ENCODE assay signal across 8 cellular contexts in genomic region chr5:141513021-141513626, GRCh38. TPM values are rescaled to one million over a fixed set of nuclear protein-coding genes. Genes with fewer than 3 reads are reported as not detected.
A peak's percentile ranks its signal among the peaks of the same experiment; 100 is the strongest.
DNase-seq lines count a peak whose midpoint lies in the region; ATAC-seq, FAIRE-seq and TF ChIP-seq lines count a peak whose summit lies in the region.

No MANE protein-coding gene starts in this region.

- CTCF ChIA-PET in activated CD4-positive, alpha-beta memory T cell treated with anti-CD3 and anti-CD28 coated beads for 36 hours (lab: Charles Lee): interaction anchor here (0.5 to 7.9 kb wide), 36 partner anchors 12 to 322 kb away, joined by 3 to 139 read pairs (median 4); partner anchors contain the start of genes DIAPH1, PCDHGA1, PCDHGA10 and PCDHGA11
- CTCF ChIA-PET in endothelial cell of umbilical vein (lab: Charles Lee): interaction anchor here (0.8 to 9.8 kb wide), 22 partner anchors 8 to 290 kb away, joined by 3 to 158 read pairs (median 10); partner anchors contain the start of genes FCHSD1, PCDHB14, PCDHGA10 and PCDHGA11

- no peaks in the 10 kb centered on the region for H3K27me3 Mint-ChIP-seq in activated CD4-positive, alpha-beta memory T cell treated with anti-CD3 and anti-CD28 coated beads for 36 hours

- intact Hi-C loops in activated CD4-positive, alpha-beta memory T cell treated with anti-CD3 and anti-CD28 coated beads for 36 hours (cut with micrococcal nuclease): loop anchor here (1.0 to 5.0 kb wide), 5 partner anchors 8 to 291 kb away; partner anchors contain the start of genes PCDHB14, PCDHGA10 and TAF7
- intact Hi-C loops in endothelial cell of umbilical vein (cut with micrococcal nuclease): loop anchor here (1.0 to 2.0 kb wide), 3 partner anchors 8 to 83 kb away; partner anchors contain the start of gene PCDHGA12
- intact Hi-C loops in mucosa of descending colon (cut with DNase I, micrococcal nuclease): no loop called here
- intact Hi-C loops in testis (cut with DNase I; ENCODE audit: low total_unique reads): loop anchor here (5.0 kb wide), 1 partner anchor 36 kb away; the partner anchor contains the start of gene PCDHGC3

- H3K27ac Mint-ChIP-seq in activated CD4-positive, alpha-beta memory T cell treated with anti-CD3 and anti-CD28 coated beads for 36 hours: peak overlapping the region; percentile 74

- H3K4me3 ChIP-seq in endothelial cell of umbilical vein (replicated peaks in 1 of 3; ENCODE audit: insufficient read depth in 1 of 3, low read depth in 1 of 3, low read length in 3 of 3): peak overlapping the region; percentile 44 to 51 (median 49)
- no peak overlapping the region for H3K4me3 ChIP-seq in mucosa of descending colon
- peak overlapping the region; percentile 54 to 63 for H3K4me3 ChIP-seq in testis

- no peaks in the 10 kb centered on the region for H3K79me2 ChIP-seq in endothelial cell of umbilical vein (ENCODE audit: control insufficient read depth, insufficient read depth, low read length)

- H3K27ac ChIP-seq in endothelial cell of umbilical vein (ENCODE audit: insufficient read depth, low read depth, low read length) (peak overlapping the region; percentile 10), testis (peak overlapping the region; percentile 67 to 88)

- dilution Hi-C loops in endothelial cell of umbilical vein (cut with MboI; ENCODE audit: extremely low pct_ligation_motif_present, low sequenced_read_pairs): no loop called here

- ATAC-seq in activated CD4-positive, CD25-positive, alpha-beta regulatory T cell treated with anti-CD3 and anti-CD28 coated beads, Interleukin-2, amount 50 U/mL, for 24 hours: peak; percentile 40 to 45
- peak; percentile 49 for ATAC-seq in mucosa of descending colon

- peaks cover 30% of the 10 kb centered on the region for H3K4me1 Mint-ChIP-seq in activated CD4-positive, alpha-beta memory T cell treated with anti-CD3 and anti-CD28 coated beads for 36 hours (ENCODE audit: low read depth)

- POLR2A ChIA-PET in activated CD4-positive, alpha-beta memory T cell treated with anti-CD3 and anti-CD28 coated beads for 36 hours (lab: Charles Lee): interaction anchor here (1.0 to 1.5 kb wide), 2 partner anchors 10 to 31 kb away, joined by 3 to 6 read pairs; no protein-coding TSS in a partner anchor
- POLR2A ChIA-PET in endothelial cell of umbilical vein (lab: Charles Lee): interaction anchor here (0.6 to 1.3 kb wide), 4 partner anchors 8 to 111 kb away, joined by 3 read pairs; partner anchors contain the start of gene PCDHGC3

- FAIRE-seq in endothelial cell of umbilical vein (lab: Jason Lieb, UNC): no peak

- H2AFZ ChIP-seq in endothelial cell of umbilical vein (ENCODE audit: low read depth, low read length): peak overlapping the region; percentile 4

- no TSS peak for BruUV-seq in endothelial cell of umbilical vein (replicated peaks; lab: Mats Ljungman, UMichigan)

- H3K36me3 ChIP-seq in endothelial cell of umbilical vein (ENCODE audit: control insufficient read depth in 2 of 2, extremely low read depth in 1 of 2, insufficient read depth in 2 of 2, low read length in 2 of 2) (peaks cover 2 to 8% of the 10 kb centered on the region in 2 experiments), mucosa of descending colon (ENCODE audit: low read depth) (no peaks in the 10 kb centered on the region), testis (ENCODE audit: low read depth, missing control alignments) (no peaks in the 10 kb centered on the region)

- H3K4me2 ChIP-seq in endothelial cell of umbilical vein (ENCODE audit: insufficient read depth, low read length): peak overlapping the region; percentile 71

- H3K9me1 ChIP-seq in endothelial cell of umbilical vein (replicated peaks; ENCODE audit: control insufficient read depth, extremely low read depth, insufficient read depth, low read length): no peaks in the 10 kb centered on the region

- H3K36me3 Mint-ChIP-seq in activated CD4-positive, alpha-beta memory T cell treated with anti-CD3 and anti-CD28 coated beads for 36 hours: peaks cover 19% of the 10 kb centered on the region

- WGBS in testis, 2 donors: 1 to 6% methylated on average over 17 to 39 of the region's 39 CpGs

- H3K27me3 ChIP-seq in endothelial cell of umbilical vein (ENCODE audit: control insufficient read depth in 2 of 2, insufficient read depth in 2 of 2, low read length in 2 of 2) (no peaks in the 10 kb centered on the region), testis (no peaks in the 10 kb centered on the region)

- H3K4me3 Mint-ChIP-seq in activated CD4-positive, alpha-beta memory T cell treated with anti-CD3 and anti-CD28 coated beads for 36 hours: peak overlapping the region; percentile 71

- H3K9me3 ChIP-seq in endothelial cell of umbilical vein (replicated peaks; ENCODE audit: control insufficient read depth, insufficient read depth, low read length) (no peaks in the 10 kb centered on the region), mucosa of descending colon (no peaks in the 10 kb centered on the region), testis (no peaks in the 10 kb centered on the region)

- TF ChIP-seq POLR2A in endothelial cell of umbilical vein (IDR thresholded peaks at IDR 0.05; ENCODE audit: low read depth, low read length): no peak
- TF ChIP-seq POLR2A in testis (IDR thresholded peaks at IDR 0.05): no peak

- H3K4me1 ChIP-seq in endothelial cell of umbilical vein (ENCODE audit: control insufficient read depth, extremely low read depth, insufficient read depth, low read length) (peaks cover 31% of the 10 kb centered on the region), mucosa of descending colon (ENCODE audit: low read depth) (peaks cover 15% of the 10 kb centered on the region), testis (peaks cover 13% of the 10 kb centered on the region)

- H3K9me3 Mint-ChIP-seq in activated CD4-positive, alpha-beta memory T cell treated with anti-CD3 and anti-CD28 coated beads for 36 hours: no peaks in the 10 kb centered on the region

- H3K9ac ChIP-seq in endothelial cell of umbilical vein (replicated peaks; ENCODE audit: extremely low read depth, insufficient read depth, low read length): peak overlapping the region; percentile 30

- no peaks in the 10 kb centered on the region for H4K20me1 ChIP-seq in endothelial cell of umbilical vein (replicated peaks; ENCODE audit: control insufficient read depth, extremely low read depth, insufficient read depth, low read length)

- DNase-seq in activated CD4-positive, CD25-positive, alpha-beta regulatory T cell (lab: John Stamatoyannopoulos, UW): no peak
- DNase-seq in activated CD4-positive, alpha-beta memory T cell treated with anti-CD3 and anti-CD28 coated beads for 36 hours: peak; percentile 66
- DNase-seq in endothelial cell of umbilical vein (ENCODE audit: low read depth, low spot score) (peak; percentile 62), mucosa of descending colon (peak; percentile 51 to 65 (median 63)), testis (peak; percentile 72), NCI-H510A treated with DMSO at 0.1 percent for 48 hours (lab: John Stamatoyannopoulos, UW) (no peak), NCI-H345 (lab: John Stamatoyannopoulos, UW) (no peak)

- TF ChIP-seq CTCF in endothelial cell of umbilical vein (IDR thresholded peaks at IDR 0.05; ENCODE audit: extremely low read depth in 1 of 2, insufficient read depth in 1 of 2, low read depth in 1 of 2, low read length in 2 of 2): no peak
- TF ChIP-seq CTCF in mucosa of descending colon (IDR thresholded peaks at IDR 0.05): no peak
- TF ChIP-seq CTCF in testis (IDR thresholded peaks at IDR 0.05): no peak

RNA-seq across cellular contexts. Expression of gene PCDHGC5, which starts 24.2 kb away (rescaled TPM):
- total RNA-seq in activated CD4-positive, alpha-beta memory T cell treated with anti-CD3 and anti-CD28 coated beads for 36 hours: not detected
- total RNA-seq in endothelial cell of umbilical vein: 0.60 and 1.2 TPM in 2 replicates
- 0.21 and 0.48 TPM in 2 replicates for polyA plus RNA-seq in endothelial cell of umbilical vein
- 0.01 and 0.06 TPM in 2 replicates for polyA plus RNA-seq in endothelial cell of umbilical vein (2011; cell fraction: cytosol; rRNA removed)
- 2.4 and 3.9 TPM in 2 replicates for polyA plus RNA-seq in endothelial cell of umbilical vein (2011; cell fraction: nucleus; rRNA removed)
- polyA plus RNA-seq in endothelial cell of umbilical vein (2012): 0.08 TPM in 1 of 2 replicates, not detected in the other
- polyA minus RNA-seq in endothelial cell of umbilical vein: 4.8 and 6.1 TPM in 2 replicates
- not detected for polyA minus RNA-seq in endothelial cell of umbilical vein (2011; cell fraction: cytosol; rRNA and poly(A)+ RNA removed)
- polyA minus RNA-seq in endothelial cell of umbilical vein (2011; cell fraction: nucleus; rRNA and poly(A)+ RNA removed): 7.8 and 9.1 TPM in 2 replicates
- total RNA-seq in mucosa of descending colon: 1 to 10 TPM in 1 of 3 donors, under 1 TPM in 2; 0.61 to 2.6 (median 0.89) TPM
- total RNA-seq in testis: 1 to 10 TPM; 4.9 to 5.4 TPM
- polyA plus RNA-seq in testis (ENCODE audit: insufficient read depth, low read depth, low replicate concordance): 0.50 TPM

RNA-seq across cellular contexts. Expression of gene PCDHGC4, which starts 28.3 kb away (rescaled TPM):
- not detected for total RNA-seq in activated CD4-positive, alpha-beta memory T cell treated with anti-CD3 and anti-CD28 coated beads for 36 hours
- 0.90 and 2.1 TPM in 2 replicates for total RNA-seq in endothelial cell of umbilical vein
- polyA plus RNA-seq in endothelial cell of umbilical vein: 0.25 and 0.32 TPM in 2 replicates
- 0.06 and 0.11 TPM in 2 replicates for polyA plus RNA-seq in endothelial cell of umbilical vein (2011; cell fraction: cytosol; rRNA removed)
- polyA plus RNA-seq in endothelial cell of umbilical vein (2011; cell fraction: nucleus; rRNA removed): 1.8 and 2.4 TPM in 2 replicates
- polyA plus RNA-seq in endothelial cell of umbilical vein (2012): 0.05 TPM in 1 of 2 replicates, not detected in the other
- 4.3 and 5.5 TPM in 2 replicates for polyA minus RNA-seq in endothelial cell of umbilical vein
- polyA minus RNA-seq in endothelial cell of umbilical vein (2011; cell fraction: cytosol; rRNA and poly(A)+ RNA removed): not detected
- 9.6 and 9.7 TPM in 2 replicates for polyA minus RNA-seq in endothelial cell of umbilical vein (2011; cell fraction: nucleus; rRNA and poly(A)+ RNA removed)
- 1 to 10 TPM in 2 of 3 donors, under 1 TPM in 1; 0.75 to 2.6 (median 1.6) TPM for total RNA-seq in mucosa of descending colon
- 1 to 10 TPM; 6.1 TPM for total RNA-seq in testis
- 0.57 TPM for polyA plus RNA-seq in testis (ENCODE audit: insufficient read depth, low read depth, low replicate concordance)

RNA-seq across cellular contexts. Expression of gene PCDHGC3, which starts 37.4 kb away (rescaled TPM):
- not detected for total RNA-seq in activated CD4-positive, alpha-beta memory T cell treated with anti-CD3 and anti-CD28 coated beads for 36 hours
- 25.4 and 36.1 TPM in 2 replicates for total RNA-seq in endothelial cell of umbilical vein
- 9.2 and 14.9 TPM in 2 replicates for polyA plus RNA-seq in endothelial cell of umbilical vein
- 21.8 and 23.9 TPM in 2 replicates for polyA plus RNA-seq in endothelial cell of umbilical vein (2011; cell fraction: cytosol; rRNA removed)
- 4.5 and 4.7 TPM in 2 replicates for polyA plus RNA-seq in endothelial cell of umbilical vein (2011; cell fraction: nucleus; rRNA removed)
- polyA plus RNA-seq in endothelial cell of umbilical vein (2012): 15.4 and 21.2 TPM in 2 replicates
- polyA minus RNA-seq in endothelial cell of umbilical vein: 8.1 and 12.1 TPM in 2 replicates
- not detected for polyA minus RNA-seq in endothelial cell of umbilical vein (2011; cell fraction: cytosol; rRNA and poly(A)+ RNA removed)
- 12.4 and 15.4 TPM in 2 replicates for polyA minus RNA-seq in endothelial cell of umbilical vein (2011; cell fraction: nucleus; rRNA and poly(A)+ RNA removed)
- 10 to 100 TPM; 12.1 to 50.5 (median 24.5) TPM for total RNA-seq in mucosa of descending colon
- total RNA-seq in testis: 10 to 100 TPM; 14.5 to 29.4 TPM
- polyA plus RNA-seq in testis (ENCODE audit: insufficient read depth, low read depth, low replicate concordance): 61.1 TPM

Comparison
In these comparisons a context has a peak if more than half of its experiments do, and no peak if none do; other contexts are left out.
1. DNase-seq: peak in activated CD4-positive, alpha-beta memory T cell treated with anti-CD3 and anti-CD28 coated beads for 36 hours (single experiment), endothelial cell of umbilical vein (single experiment), mucosa of descending colon (3 of 3) and testis (single experiment); none in activated CD4-positive, CD25-positive, alpha-beta regulatory T cell (0 of 4), NCI-H510A treated with DMSO at 0.1 percent for 48 hours (single experiment) and NCI-H345 (single experiment).
2. RNA of gene PCDHGC3, which starts 37.4 kb away (total RNA-seq): 25.4 to 36.1 TPM in endothelial cell of umbilical vein, 14.5 to 29.4 TPM in testis and 12.1 to 50.5 TPM in mucosa of descending colon; not detected in activated CD4-positive, alpha-beta memory T cell treated with anti-CD3 and anti-CD28 coated beads for 36 hours; every median in the first group is over 10 times any median in the second.
3. intact Hi-C loops: an anchor here in activated CD4-positive, alpha-beta memory T cell treated with anti-CD3 and anti-CD28 coated beads for 36 hours (1.0 to 5.0 kb wide), endothelial cell of umbilical vein (1.0 to 2.0 kb wide) and testis (5.0 kb wide); none called in mucosa of descending colon.